20 cellular contexts compared by ENCODE assay signal in genomic region chr1:201498621-201499020, GRCh38. TPM values are rescaled to one million over a fixed set of nuclear protein-coding genes. Genes with fewer than 3 reads are reported as not detected.
DNase-seq lines count a peak whose midpoint lies in the region; ATAC-seq, FAIRE-seq and TF ChIP-seq lines count a peak whose summit lies in the region.
"Had no signal": no experiment of that assay in that cellular context is flagged by ENCODE, and none has a peak within 500 bp of the region (broad histone marks: within the 10 kb centered on the region; RNA-seq: fewer than 3 reads in every experiment).

No MANE protein-coding gene starts in this region.

- ATAC-seq in right lobe of liver = no peak
- no peak for ATAC-seq in HepG2
- ATAC-seq in gastroesophageal sphincter = no peak
- no peak for ATAC-seq in gastrocnemius medialis
- ATAC-seq in GM19467 (IDR thresholded peaks at IDR 0.05; ENCODE audit: unreplicated experiment) = no peak
- ATAC-seq in HG03175 (IDR thresholded peaks at IDR 0.05; ENCODE audit: unreplicated experiment) = no peak
- ATAC-seq: activated naive CD4-positive, alpha-beta T cell treated with anti-CD3 and anti-CD28 coated beads, Interleukin-2, amount 50 U/mL, for 72 hours; activated T-cell treated with anti-CD3 and anti-CD28 coated beads, Interleukin-2, amount 50 U/mL, for 4 hours had no signal

- no peak overlapping the region for H3K4me2 ChIP-seq in HepG2 (ENCODE audit: low read depth, low read length)

- no peak for TF ChIP-seq RAD21 in HepG2 (CRISPR knock-in tag; IDR thresholded peaks at IDR 0.05)

- TF ChIP-seq POLR2A in right lobe of liver (IDR thresholded peaks at IDR 0.05) (no peak), HepG2 (IDR thresholded peaks at IDR 0.05; ENCODE audit: insufficient read depth in 1 of 2, low read depth in 2 of 2, low read length in 2 of 2) (no peak), gastroesophageal sphincter (IDR thresholded peaks at IDR 0.05) (peak in 1 of 2 donors; percentile 20), gastrocnemius medialis (IDR thresholded peaks at IDR 0.05) (no peak)

- H3K4me3 ChIP-seq in right lobe of liver = no peak overlapping the region
- H3K4me3 ChIP-seq in HepG2 (replicated peaks in 1 of 3; ENCODE audit: insufficient read depth in 1 of 3, low read depth in 2 of 3, low read length in 3 of 3) = no peak overlapping the region
- H3K4me3 ChIP-seq in gastroesophageal sphincter = peak overlapping the region in 1 of 2 donors; percentile 83
- H3K4me3 ChIP-seq in rectal smooth muscle tissue (ENCODE audit: low read length) = peak overlapping the region; percentile 27
- H3K4me3 ChIP-seq in gastrocnemius medialis = no peak overlapping the region
- H3K4me3 ChIP-seq: lung had no signal

- POLR2A ChIA-PET in HepG2 (lab: Yijun Ruan, JAX) = interaction anchor here (1.6 kb wide), 1 partner anchor 9 kb away, joined by 4 read pairs; the partner anchor contains the start of gene CSRP1

- CTCF ChIA-PET in HepG2 (lab: Yijun Ruan, JAX; ENCODE audit: low intra/inter-chr PET ratio, low total read pairs) = no interaction called here

- TF ChIP-seq EP300 in HepG2 (IDR thresholded peaks at IDR 0.05; ENCODE audit: low read depth in 2 of 2, low read length in 2 of 2) = no peak
- TF ChIP-seq EP300 in HepG2 (CRISPR knock-in tag; IDR thresholded peaks at IDR 0.05; ENCODE audit: borderline replicate concordance) = no peak
- TF ChIP-seq EP300 in gastroesophageal sphincter (IDR thresholded peaks at IDR 0.05) = no peak

- peaks cover 0 to 15% (median 6%) of the 10 kb centered on the region in 4 donors for H3K36me3 ChIP-seq in right lobe of liver
- H3K36me3 ChIP-seq in HepG2 (replicated peaks in 1 of 2; ENCODE audit: control insufficient read depth in 1 of 2, insufficient read depth in 2 of 2, low read length in 2 of 2) = peaks cover 0 to 1% of the 10 kb centered on the region in 2 experiments; a peak in 1 of 5 replicates
- H3K36me3 ChIP-seq in gastroesophageal sphincter = peaks cover 3 to 40% of the 10 kb centered on the region in 2 donors
- peaks cover 18% of the 10 kb centered on the region for H3K36me3 ChIP-seq in rectal smooth muscle tissue (ENCODE audit: control insufficient read depth, insufficient read depth, low read length)
- no peaks in the 10 kb centered on the region for H3K36me3 ChIP-seq in gastrocnemius medialis

- H3K4me1 ChIP-seq in right lobe of liver = peaks cover 0 to 96% (median 42%) of the 10 kb centered on the region in 4 donors
- peaks cover 87% of the 10 kb centered on the region for H3K4me1 ChIP-seq in HepG2 (ENCODE audit: insufficient read depth, low read length)
- H3K4me1 ChIP-seq in gastroesophageal sphincter = peaks cover 29 to 100% (median 70%) of the 10 kb centered on the region in 3 donors
- peaks cover 82% of the 10 kb centered on the region for H3K4me1 ChIP-seq in rectal smooth muscle tissue (ENCODE audit: control insufficient read depth, insufficient read depth, low read length)
- peaks cover 42 to 56% of the 10 kb centered on the region in 2 donors for H3K4me1 ChIP-seq in gastrocnemius medialis

- DNase-seq in right lobe of liver = no peak
- DNase-seq in HepG2 (ENCODE audit: low spot score) = no peak
- DNase-seq in gastrocnemius medialis = no peak
- no peak for DNase-seq in NCI-H2029 (lab: John Stamatoyannopoulos, UW)
- DNase-seq: activated CD4-positive, alpha-beta T cell treated with anti-CD3 and anti-CD28 coated beads, Interleukin-2, amount 50 U/mL, for 48 hours; activated T-cell treated with anti-CD3 and anti-CD28 coated beads, Interleukin-2, amount 50 U/mL, for 4 hours; foreskin melanocyte; Kasumi-1; NCI-H2171; NCI-H82; nephron progenitor cell; stimulated activated CD4-positive, alpha-beta T cell treated with anti-CD3 and anti-CD28 coated beads, Interleukin-4, amount 100 ng/mL, for 4 hours; SW 1271 had no signal

- H2AFZ ChIP-seq in HepG2 (ENCODE audit: low read length) = no peak overlapping the region

- TF ChIP-seq CTCF in right lobe of liver (IDR thresholded peaks at IDR 0.05) (no peak), HepG2 (CRISPR knock-in tag; IDR thresholded peaks at IDR 0.05) (no peak), gastroesophageal sphincter (IDR thresholded peaks at IDR 0.05) (peak in 1 of 4 experiments; percentile 21), gastrocnemius medialis (IDR thresholded peaks at IDR 0.05 in 4 of 5, conservative IDR thresholded peaks at IDR 0.05 in 1 of 5) (no peak)

- BruUV-seq in HepG2 (replicated peaks; lab: Mats Ljungman, UMichigan) = no TSS peak

- WGBS in right lobe of liver (ENCODE audit: insufficient coverage, low coverage, low lambda C conversion rate, missing lambda C conversion rate) = 97% methylated on average over 5 of the region's 8 CpGs
- WGBS in HepG2 (ENCODE audit: low lambda C conversion rate) = 96% methylated on average over 8 of the region's 8 CpGs
- WGBS in gastroesophageal sphincter (ENCODE audit: low coverage in 1 of 2), 2 donors = 31 to 60% methylated on average over 5 to 8 of the region's 8 CpGs

- H3K27ac ChIP-seq in right lobe of liver (peak overlapping the region in 2 of 3 donors; percentile 4 to 11), HepG2 (ENCODE audit: extremely low read length, insufficient read depth, low read length) (no peak overlapping the region), gastroesophageal sphincter (peak overlapping the region; percentile 80 to 97 (median 97)), rectal smooth muscle tissue (ENCODE audit: low read depth, low read length) (peak overlapping the region; percentile 99), gastrocnemius medialis (peak overlapping the region in 1 of 4 donors; percentile 39)

- intact Hi-C loops in right lobe of liver (cut with DNase I) = no loop called here
- intact Hi-C loops in HepG2 (cut with micrococcal nuclease; ENCODE audit: unreplicated experiment) = no loop called here
- intact Hi-C loops in gastrocnemius medialis (cut with DNase I; ENCODE audit: low total_unique reads) = no loop called here

- in situ Hi-C loops in HepG2 (cut with HindIII; ENCODE audit: extremely low pct_ligation_motif_present, low pct_unique_long_range_greater_than_20kb) = no loop called here
- in situ Hi-C loops in gastrocnemius medialis (cut with MboI; ENCODE audit: low sequenced_read_pairs in 4 of 4) = no loop called here

- no peak overlapping the region for H3K9ac ChIP-seq in HepG2 (ENCODE audit: insufficient read depth, low read depth, low read length)
- H3K9ac ChIP-seq in rectal smooth muscle tissue (ENCODE audit: low read length) = no peak overlapping the region

- H3K79me2 ChIP-seq in HepG2 (ENCODE audit: insufficient read depth, low read length) = no peaks in the 10 kb centered on the region

- H3K9me3 ChIP-seq in right lobe of liver = no peaks in the 10 kb centered on the region
- no peaks in the 10 kb centered on the region for H3K9me3 ChIP-seq in HepG2 (ENCODE audit: low read length)
- H3K9me3 ChIP-seq in gastroesophageal sphincter = no peaks in the 10 kb centered on the region
- no peaks in the 10 kb centered on the region for H3K9me3 ChIP-seq in gastrocnemius medialis

- no peak for FAIRE-seq in HepG2 (lab: Jason Lieb, UNC)
- FAIRE-seq: endometrium had no signal

- no peaks in the 10 kb centered on the region for H4K20me1 ChIP-seq in HepG2 (ENCODE audit: insufficient read depth, low read length)

- no peaks in the 10 kb centered on the region for H3K27me3 ChIP-seq in right lobe of liver
- H3K27me3 ChIP-seq in HepG2 (ENCODE audit: control insufficient read depth in 1 of 2, insufficient read depth in 2 of 2, low read length in 2 of 2) = no peaks in the 10 kb centered on the region
- no peaks in the 10 kb centered on the region for H3K27me3 ChIP-seq in gastroesophageal sphincter
- H3K27me3 ChIP-seq in rectal smooth muscle tissue (ENCODE audit: control insufficient read depth, insufficient read depth, low read length) = no peaks in the 10 kb centered on the region
- no peaks in the 10 kb centered on the region for H3K27me3 ChIP-seq in gastrocnemius medialis

RNA-seq across cellular contexts. Expression of gene CSRP1, which starts 8.3 kb away (rescaled TPM):
- 100 to 1,000 TPM in 2 of 6 experiments, 10 to 100 TPM in 4; 54.9 to 158 (median 87.0) TPM for total RNA-seq in right lobe of liver
- total RNA-seq in HepG2 (2016; rRNA removed; fragmentation: Illumina TruSeq; extraction: Trizol) = 68.9 and 70.8 TPM in 2 replicates
- total RNA-seq in HepG2 (2016; cell fraction: cytosol; rRNA removed; fragmentation: Illumina TruSeq; extraction: Trizol; ENCODE audit: low read depth) = 12.3 and 12.8 TPM in 2 replicates
- 66.1 and 69.5 TPM in 2 replicates for total RNA-seq in HepG2 (2016; cell fraction: insoluble cytoplasmic fraction; rRNA removed; fragmentation: Illumina TruSeq; extraction: Trizol)
- 28.9 and 33.8 TPM in 2 replicates for total RNA-seq in HepG2 (2016; cell fraction: membrane; rRNA removed; fragmentation: Illumina TruSeq; extraction: Trizol)
- total RNA-seq in HepG2 (2016; cell fraction: nucleus; rRNA removed; fragmentation: Illumina TruSeq; extraction: Trizol) = 35.6 and 44.2 TPM in 2 replicates
- polyA plus RNA-seq in HepG2 (2011; rRNA removed) = 14.5 and 17.7 TPM in 2 replicates
- 15.2 and 17.2 TPM in 2 replicates for polyA plus RNA-seq in HepG2 (2011; cell fraction: cytosol; rRNA removed)
- 10.9 and 14.9 TPM in 2 replicates for polyA plus RNA-seq in HepG2 (2011; cell fraction: nucleus; rRNA removed)
- 9.9 and 18.8 TPM in 2 replicates for polyA plus RNA-seq in HepG2 (2012)
- 15.3 and 18.6 TPM in 2 replicates for polyA plus RNA-seq in HepG2 (2016; cell fraction: cytosol; fragmentation: Illumina TruSeq; extraction: Trizol; ENCODE audit: low read depth)
- 83.1 and 92.4 TPM in 2 replicates for polyA plus RNA-seq in HepG2 (2016; cell fraction: insoluble cytoplasmic fraction; fragmentation: Illumina TruSeq; extraction: Trizol; ENCODE audit: low read depth)
- polyA plus RNA-seq in HepG2 (2016; cell fraction: membrane; fragmentation: Illumina TruSeq; extraction: Trizol; ENCODE audit: low read depth) = 29.6 and 30.8 TPM in 2 replicates
- 54.3 and 54.9 TPM in 2 replicates for polyA plus RNA-seq in HepG2 (2016; cell fraction: nucleus; fragmentation: Illumina TruSeq; extraction: Trizol; ENCODE audit: insufficient read depth, low read depth)
- 22.9 and 266 TPM in 2 replicates for polyA minus RNA-seq in HepG2 (2011; rRNA and poly(A)+ RNA removed; ENCODE audit: low replicate concordance)
- polyA minus RNA-seq in HepG2 (2011; cell fraction: cytosol; rRNA and poly(A)+ RNA removed) = 8.4 and 9.1 TPM in 2 replicates
- polyA minus RNA-seq in HepG2 (2011; cell fraction: nucleus; rRNA and poly(A)+ RNA removed) = 9.1 and 11.7 TPM in 2 replicates
- total RNA-seq in gastroesophageal sphincter = 1,000 to 10,000 TPM; 4,484 to 9,179 (median 5,319) TPM
- 10 to 100 TPM; 22.7 to 91.1 (median 68.9) TPM for total RNA-seq in gastrocnemius medialis

RNA-seq across cellular contexts. Expression of gene PHLDA3, which starts 29.6 kb away (rescaled TPM):
- total RNA-seq in right lobe of liver (10 to 100 TPM in 1 of 6 experiments, 1 to 10 TPM in 5; 1.0 to 10.9 (median 2.7) TPM), HepG2 (2016; rRNA removed; fragmentation: Illumina TruSeq; extraction: Trizol) (29.1 and 33.6 TPM in 2 replicates), gastroesophageal sphincter (100 to 1,000 TPM in 1 of 4 donors, 10 to 100 TPM in 3; 69.2 to 153 (median 84.7) TPM), gastrocnemius medialis (10 to 100 TPM in 3 of 4 donors, 1 to 10 TPM in 1; 7.4 to 91.8 (median 62.7) TPM)
- total RNA-seq in HepG2 (2016; cell fraction: cytosol; rRNA removed; fragmentation: Illumina TruSeq; extraction: Trizol; ENCODE audit: low read depth) = 13.4 and 13.7 TPM in 2 replicates
- total RNA-seq in HepG2 (2016; cell fraction: insoluble cytoplasmic fraction; rRNA removed; fragmentation: Illumina TruSeq; extraction: Trizol) = 29.0 and 34.8 TPM in 2 replicates
- 27.3 and 32.8 TPM in 2 replicates for total RNA-seq in HepG2 (2016; cell fraction: membrane; rRNA removed; fragmentation: Illumina TruSeq; extraction: Trizol)
- 15.5 and 17.9 TPM in 2 replicates for total RNA-seq in HepG2 (2016; cell fraction: nucleus; rRNA removed; fragmentation: Illumina TruSeq; extraction: Trizol)
- polyA plus RNA-seq in HepG2 (2011; rRNA removed) = 16.7 and 25.1 TPM in 2 replicates
- 18.1 and 31.9 TPM in 2 replicates for polyA plus RNA-seq in HepG2 (2011; cell fraction: cytosol; rRNA removed)
- 18.6 and 19.4 TPM in 2 replicates for polyA plus RNA-seq in HepG2 (2011; cell fraction: nucleus; rRNA removed)
- polyA plus RNA-seq in HepG2 (2012) = 6.9 and 12.1 TPM in 2 replicates
- polyA plus RNA-seq in HepG2 (2016; cell fraction: cytosol; fragmentation: Illumina TruSeq; extraction: Trizol; ENCODE audit: low read depth) = 23.0 and 26.1 TPM in 2 replicates
- polyA plus RNA-seq in HepG2 (2016; cell fraction: insoluble cytoplasmic fraction; fragmentation: Illumina TruSeq; extraction: Trizol; ENCODE audit: low read depth) = 47.7 and 53.8 TPM in 2 replicates
- 39.2 and 43.9 TPM in 2 replicates for polyA plus RNA-seq in HepG2 (2016; cell fraction: membrane; fragmentation: Illumina TruSeq; extraction: Trizol; ENCODE audit: low read depth)
- polyA plus RNA-seq in HepG2 (2016; cell fraction: nucleus; fragmentation: Illumina TruSeq; extraction: Trizol; ENCODE audit: insufficient read depth, low read depth) = 43.9 and 44.6 TPM in 2 replicates
- 16.2 and 21.4 TPM in 2 replicates for polyA minus RNA-seq in HepG2 (2011; rRNA and poly(A)+ RNA removed; ENCODE audit: low replicate concordance)
- polyA minus RNA-seq in HepG2 (2011; cell fraction: cytosol; rRNA and poly(A)+ RNA removed) = 11.5 and 15.4 TPM in 2 replicates
- 13.6 and 15.2 TPM in 2 replicates for polyA minus RNA-seq in HepG2 (2011; cell fraction: nucleus; rRNA and poly(A)+ RNA removed)

RNA-seq across cellular contexts. Expression of gene NAV1, which starts 40.3 kb away (rescaled TPM):
- 1 to 10 TPM; 2.1 to 7.4 (median 3.7) TPM for total RNA-seq in right lobe of liver
- 0.01 TPM in 1 of 2 replicates, not detected in the other for total RNA-seq in HepG2 (2016; rRNA removed; fragmentation: Illumina TruSeq; extraction: Trizol)
- total RNA-seq in HepG2 (2016; cell fraction: cytosol; rRNA removed; fragmentation: Illumina TruSeq; extraction: Trizol; ENCODE audit: low read depth) = not detected in 2 replicates
- 0.02 TPM in 1 of 2 replicates, not detected in the other for total RNA-seq in HepG2 (2016; cell fraction: insoluble cytoplasmic fraction; rRNA removed; fragmentation: Illumina TruSeq; extraction: Trizol)
- total RNA-seq in HepG2 (2016; cell fraction: membrane; rRNA removed; fragmentation: Illumina TruSeq; extraction: Trizol) = under 0.01 TPM in 1 of 2 replicates, not detected in the other
- total RNA-seq in HepG2 (2016; cell fraction: nucleus; rRNA removed; fragmentation: Illumina TruSeq; extraction: Trizol) = not detected in 2 replicates
- 0.04 TPM in 1 of 2 replicates, not detected in the other for polyA plus RNA-seq in HepG2 (2011; rRNA removed)
- polyA plus RNA-seq in HepG2 (2011; cell fraction: cytosol; rRNA removed) = not detected in 2 replicates
- 0.03 TPM in 1 of 2 replicates, not detected in the other for polyA plus RNA-seq in HepG2 (2011; cell fraction: nucleus; rRNA removed)
- polyA plus RNA-seq in HepG2 (2012) = 0.01 TPM in 2 replicates
- polyA plus RNA-seq in HepG2 (2016; cell fraction: cytosol; fragmentation: Illumina TruSeq; extraction: Trizol; ENCODE audit: low read depth) = not detected in 2 replicates
- not detected in 2 replicates for polyA plus RNA-seq in HepG2 (2016; cell fraction: insoluble cytoplasmic fraction; fragmentation: Illumina TruSeq; extraction: Trizol; ENCODE audit: low read depth)
- not detected in 2 replicates for polyA plus RNA-seq in HepG2 (2016; cell fraction: membrane; fragmentation: Illumina TruSeq; extraction: Trizol; ENCODE audit: low read depth)
- not detected in 2 replicates for polyA plus RNA-seq in HepG2 (2016; cell fraction: nucleus; fragmentation: Illumina TruSeq; extraction: Trizol; ENCODE audit: insufficient read depth, low read depth)
- polyA minus RNA-seq in HepG2 (2011; rRNA and poly(A)+ RNA removed; ENCODE audit: low replicate concordance) = 0.04 and 0.75 TPM in 2 replicates
- polyA minus RNA-seq in HepG2 (2011; cell fraction: cytosol; rRNA and poly(A)+ RNA removed) = not detected in 2 replicates
- not detected in 2 replicates for polyA minus RNA-seq in HepG2 (2011; cell fraction: nucleus; rRNA and poly(A)+ RNA removed)
- 10 to 100 TPM; 11.4 to 35.8 (median 18.0) TPM for total RNA-seq in gastroesophageal sphincter
- 1 to 10 TPM; 4.2 to 9.1 (median 7.1) TPM for total RNA-seq in gastrocnemius medialis

Comparison
In these comparisons a context has a peak if more than half of its experiments do, and no peak if none do; other contexts are left out.
1. RNA of gene CSRP1, which starts 8.3 kb away (total RNA-seq): 4,484 to 9,179 TPM in gastroesophageal sphincter; 54.9 to 158 TPM in right lobe of liver, 22.7 to 91.1 TPM in gastrocnemius medialis and 12.3 to 70.8 TPM in HepG2; every median in the first group is over 10 times any median in the second.